8 cellular contexts compared by ENCODE assay signal in genomic region chr15:84600687-84601554, GRCh38. TPM values are rescaled to one million over a fixed set of nuclear protein-coding genes. Genes with fewer than 3 reads are reported as not detected.
DNase-seq lines count a peak whose midpoint lies in the region; ATAC-seq and TF ChIP-seq lines count a peak whose summit lies in the region.

Gene ZSCAN2 (plus strand): TSS chr15:84601009. CDS start chr15:84603928, 2,919 bp downstream.

- no peak for TF ChIP-seq CTCF in GM10266 (IDR thresholded peaks at IDR 0.05; ENCODE audit: control insufficient read depth, insufficient read depth, low read depth, missing control alignments)
- no peak for TF ChIP-seq CTCF in osteocyte (IDR thresholded peaks at IDR 0.05)
- no peak for TF ChIP-seq CTCF in thoracic aorta (IDR thresholded peaks at IDR 0.05)

- H3K27me3 Mint-ChIP-seq in activated naive CD8-positive, alpha-beta T cell treated with anti-CD3 and anti-CD28 coated beads for 36 hours = no peaks in the 10 kb centered on the region
- H3K27me3 Mint-ChIP-seq in osteocyte (ENCODE audit: unreplicated experiment) = peaks cover 5% of the 10 kb centered on the region

- no peaks in the 10 kb centered on the region for H3K27me3 ChIP-seq in thoracic aorta (replicated peaks; ENCODE audit: insufficient read depth)

- H3K36me3 Mint-ChIP-seq in activated naive CD8-positive, alpha-beta T cell treated with anti-CD3 and anti-CD28 coated beads for 36 hours = peaks cover 17% of the 10 kb centered on the region
- H3K36me3 Mint-ChIP-seq in osteocyte (ENCODE audit: unreplicated experiment) = peaks cover 15% of the 10 kb centered on the region

- peaks cover 0 to 9% of the 10 kb centered on the region in 2 donors for H3K4me1 ChIP-seq in thoracic aorta (ENCODE audit: control insufficient read depth in 1 of 2, low read depth in 2 of 2)

- H3K36me3 ChIP-seq in thoracic aorta = no peaks in the 10 kb centered on the region

- intact Hi-C loops in head of caudate nucleus (cut with DNase I) = loop anchor here (2.0 kb wide), 1 partner anchor 30 kb away; no protein-coding TSS in a partner anchor

- ATAC-seq in HG02642 (IDR thresholded peaks at IDR 0.05; ENCODE audit: poor library complexity, unreplicated experiment) (peak; percentile 98), thoracic aorta (ENCODE audit: insufficient number of reproducible peaks, low FRiP score, low read depth) (peak; percentile 93)

- peak within 1 kb of the TSS; percentile 83 for H3K4me3 ChIP-seq in thoracic aorta

- H3K9me3 ChIP-seq in thoracic aorta = no peaks in the 10 kb centered on the region

- H3K9me3 Mint-ChIP-seq in activated naive CD8-positive, alpha-beta T cell treated with anti-CD3 and anti-CD28 coated beads for 36 hours = no peaks in the 10 kb centered on the region
- no peaks in the 10 kb centered on the region for H3K9me3 Mint-ChIP-seq in osteocyte (ENCODE audit: unreplicated experiment)

- peak within 1 kb of the TSS; percentile 73 for H3K27ac Mint-ChIP-seq in activated naive CD8-positive, alpha-beta T cell treated with anti-CD3 and anti-CD28 coated beads for 36 hours
- peak within 1 kb of the TSS; percentile 90 for H3K27ac Mint-ChIP-seq in osteocyte (ENCODE audit: unreplicated experiment)

- H3K4me3 Mint-ChIP-seq in activated naive CD8-positive, alpha-beta T cell treated with anti-CD3 and anti-CD28 coated beads for 36 hours = peak within 1 kb of the TSS; percentile 94
- peak within 1 kb of the TSS; percentile 97 for H3K4me3 Mint-ChIP-seq in osteocyte (ENCODE audit: unreplicated experiment)

- H3K27ac ChIP-seq in thoracic aorta = peak within 1 kb of the TSS; percentile 57 to 58

- DNase-seq in GM10266 (ENCODE audit: extremely low spot score) = peak; percentile 90
- peak; percentile 77 for DNase-seq in NCI-H1105 (lab: John Stamatoyannopoulos, UW)
- DNase-seq in SKM-1 (lab: John Stamatoyannopoulos, UW; ENCODE audit: unreplicated experiment) = peak; percentile 88
- peak; percentile 97 for DNase-seq in activated naive CD8-positive, alpha-beta T cell treated with anti-CD3 and anti-CD28 coated beads for 36 hours
- peak; percentile 95 to 99 (median 98) for DNase-seq in head of caudate nucleus
- peak; percentile 98 for DNase-seq in osteocyte (ENCODE audit: extremely low spot score, unreplicated experiment)
- peak; percentile 85 for DNase-seq in thoracic aorta (ENCODE audit: low spot score)

- peaks cover 58% of the 10 kb centered on the region for H3K4me1 Mint-ChIP-seq in activated naive CD8-positive, alpha-beta T cell treated with anti-CD3 and anti-CD28 coated beads for 36 hours
- peaks cover 30% of the 10 kb centered on the region for H3K4me1 Mint-ChIP-seq in osteocyte (ENCODE audit: unreplicated experiment)

RNA-seq across cellular contexts. Expression of gene ZSCAN2, which starts in this region (rescaled TPM):
- total RNA-seq in activated naive CD8-positive, alpha-beta T cell treated with anti-CD3 and anti-CD28 coated beads for 36 hours = 1 to 10 TPM; 5.9 to 7.6 TPM
- total RNA-seq in osteocyte (20.6 and 23.8 TPM in 2 replicates), thoracic aorta (1 to 10 TPM; 2.8 to 4.6 TPM)

Comparison
In these comparisons a context has a peak if more than half of its experiments do, and no peak if none do; other contexts are left out.
1. Peak in every context shown above with its lines: DNase-seq, ATAC-seq, H3K4me3 ChIP-seq and H3K27ac ChIP-seq.